15 cellular contexts compared by ENCODE assay signal in genomic region chr16:14105976-14106375, GRCh38. TPM values are rescaled to one million over a fixed set of nuclear protein-coding genes. Genes with fewer than 3 reads are reported as not detected.
DNase-seq lines count a peak whose midpoint lies in the region; TF ChIP-seq lines count a peak whose summit lies in the region.
"Had no signal": no experiment of that assay in that cellular context is flagged by ENCODE, and none has a peak within 500 bp of the region (broad histone marks: within the 10 kb centered on the region; RNA-seq: fewer than 3 reads in every experiment).

No MANE protein-coding gene starts in this region.

- no peaks in the 10 kb centered on the region for H3K36me3 ChIP-seq in esophagus muscularis mucosa
- no peaks in the 10 kb centered on the region for H3K36me3 ChIP-seq in neural cell (ENCODE audit: insufficient read depth, low read length)
- no peaks in the 10 kb centered on the region for H3K36me3 ChIP-seq in subcutaneous abdominal adipose tissue (ENCODE audit: control insufficient read depth in 5 of 5, insufficient read depth in 5 of 5, low read length in 5 of 5)
- H3K36me3 ChIP-seq in right atrium auricular region, result no peaks in the 10 kb centered on the region

- H3K9me2 ChIP-seq in neural cell (ENCODE audit: insufficient read depth, low read length), result no peaks in the 10 kb centered on the region

- TF ChIP-seq CTCF in esophagus muscularis mucosa (IDR thresholded peaks at IDR 0.05) (no peak), neural cell (IDR thresholded peaks at IDR 0.05; ENCODE audit: poor library complexity, severe bottlenecking) (no peak), right atrium auricular region (IDR thresholded peaks at IDR 0.05) (no peak)

- intact Hi-C loops in esophagus muscularis mucosa (cut with DNase I), result no loop called here

- TF ChIP-seq RAD21 in neural cell (conservative IDR thresholded peaks at IDR 0.05), result no peak

- H3K9me3 ChIP-seq in esophagus muscularis mucosa (no peaks in the 10 kb centered on the region), neural cell (ENCODE audit: low read length) (no peaks in the 10 kb centered on the region), subcutaneous abdominal adipose tissue (ENCODE audit: control insufficient read depth in 5 of 5, low read length in 5 of 5) (no peaks in the 10 kb centered on the region), right atrium auricular region (no peaks in the 10 kb centered on the region)
- H3K9me3 ChIP-seq: BLaER1 treated with 17β-estradiol and CSF1 and Interleukin-3, amounts not matched to agents 10 nM and 100 nM had no signal

- no peaks in the 10 kb centered on the region for H4K20me1 ChIP-seq in neural cell (ENCODE audit: insufficient read depth)

- no peaks in the 10 kb centered on the region for H3K27me3 ChIP-seq in esophagus muscularis mucosa
- H3K27me3 ChIP-seq in neural cell (ENCODE audit: insufficient read depth, low read depth, low read length), result no peaks in the 10 kb centered on the region
- no peaks in the 10 kb centered on the region for H3K27me3 ChIP-seq in subcutaneous abdominal adipose tissue (ENCODE audit: control insufficient read depth in 5 of 5, insufficient read depth in 4 of 5, low read length in 5 of 5)
- no peaks in the 10 kb centered on the region for H3K27me3 ChIP-seq in right atrium auricular region
- H3K27me3 ChIP-seq: BLaER1 treated with 17β-estradiol and CSF1 and Interleukin-3, amounts not matched to agents 10 nM and 100 nM had no signal

- peaks cover 7% of the 10 kb centered on the region for H3K79me2 ChIP-seq in neural cell (replicated peaks; ENCODE audit: insufficient read depth, low read length)

- peak; percentile 37 for DNase-seq in DMS79 treated with DMSO at 0.1 percent for 48 hours (lab: John Stamatoyannopoulos, UW)
- DNase-seq in DMS79 (lab: John Stamatoyannopoulos, UW), result no peak
- no peak for DNase-seq in esophagus muscularis mucosa (ENCODE audit: extremely low spot score)
- no peak for DNase-seq in right atrium auricular region (ENCODE audit: low spot score)
- no peak for DNase-seq in activated CD4-positive, alpha-beta T cell treated with anti-CD3 and anti-CD28 coated beads for 48 hours
- DNase-seq in activated CD4-positive, alpha-beta T cell treated with anti-CD3 and anti-CD28 coated beads for 1 hour, result no peak
- DNase-seq: 8988T, MM.1S, NCI-H1105, NCI-H1694 treated with DMSO at 0.1 percent for 48 hours, NCI-H526, SIG-M5 had no signal

- 88% methylated on average over 2 of the region's 2 CpGs for WGBS in esophagus muscularis mucosa

- H3K4me3 ChIP-seq in esophagus muscularis mucosa (no peak overlapping the region), neural cell (ENCODE audit: low read length) (peak overlapping the region; percentile 0), subcutaneous abdominal adipose tissue (ENCODE audit: low read depth in 1 of 5, low read length in 5 of 5) (no peak overlapping the region), right atrium auricular region (no peak overlapping the region)
- H3K4me3 ChIP-seq: BLaER1 treated with 17β-estradiol and CSF1 and Interleukin-3, amounts not matched to agents 10 nM and 100 nM had no signal

- TF ChIP-seq EP300 in esophagus muscularis mucosa (IDR thresholded peaks at IDR 0.05) (no peak), neural cell (conservative IDR thresholded peaks at IDR 0.05; ENCODE audit: poor library complexity, severe bottlenecking) (no peak)

- no peak for TF ChIP-seq POLR2A in esophagus muscularis mucosa (IDR thresholded peaks at IDR 0.05; ENCODE audit: low read depth)

- H3K9ac ChIP-seq in neural cell (ENCODE audit: low read length) (no peak overlapping the region), subcutaneous abdominal adipose tissue (ENCODE audit: low read length in 5 of 5) (no peak overlapping the region)
- H3K9ac ChIP-seq: BLaER1 treated with 17β-estradiol and CSF1 and Interleukin-3, amounts not matched to agents 10 nM and 100 nM had no signal

- no peak overlapping the region for H3K4me2 ChIP-seq in neural cell (ENCODE audit: low read length)
- H3K4me2 ChIP-seq: BLaER1 treated with 17β-estradiol and CSF1 and Interleukin-3, amounts not matched to agents 10 nM and 100 nM had no signal

- H3K4me1 ChIP-seq in esophagus muscularis mucosa (peaks cover 66 to 100% (median 97%) of the 10 kb centered on the region in 4 donors), subcutaneous abdominal adipose tissue (ENCODE audit: control insufficient read depth in 5 of 5, insufficient read depth in 5 of 5, low read length in 5 of 5) (peaks cover 2 to 68% (median 43%) of the 10 kb centered on the region in 5 donors), right atrium auricular region (peaks cover 0 to 69% of the 10 kb centered on the region in 2 donors)

- no peak overlapping the region for H2AFZ ChIP-seq in neural cell (ENCODE audit: low read depth, low read length)

- H3F3A ChIP-seq in neural cell (ENCODE audit: insufficient read depth, low read length, poor library complexity, severe bottlenecking), result no peaks in the 10 kb centered on the region

- peak overlapping the region in 3 of 4 donors; percentile 20 to 57 (median 51) for H3K27ac ChIP-seq in esophagus muscularis mucosa (replicated peaks in 1 of 4)
- H3K27ac ChIP-seq in neural cell (ENCODE audit: low read length), result no peak overlapping the region
- H3K27ac ChIP-seq in subcutaneous abdominal adipose tissue (ENCODE audit: low read depth, low read length), result peak overlapping the region; percentile 5
- H3K27ac ChIP-seq in right atrium auricular region, result no peak overlapping the region
- H3K27ac ChIP-seq: BLaER1 treated with 17β-estradiol and CSF1 and Interleukin-3, amounts not matched to agents 10 nM and 100 nM had no signal

TF ChIP-seq in neural cell, 6 proteins besides CTCF, POLR2A, EP300 and RAD21:
- no peak for TF ChIP-seq POLR2AphosphoS5 (IDR thresholded peaks at IDR 0.05)
- no peak for TF ChIP-seq MXI1 (conservative IDR thresholded peaks at IDR 0.05; ENCODE audit: poor library complexity, severe bottlenecking)
- TF ChIP-seq TAF1 (IDR thresholded peaks at IDR 0.05; ENCODE audit: low read depth), result no peak
- no peak for TF ChIP-seq REST (IDR thresholded peaks at IDR 0.05; ENCODE audit: borderline replicate concordance)
- TF ChIP-seq EZH2 (IDR thresholded peaks at IDR 0.05; ENCODE audit: borderline replicate concordance, insufficient read depth, low read length, poor library complexity, severe bottlenecking), result no peak
- no peak for TF ChIP-seq SMC3 (conservative IDR thresholded peaks at IDR 0.05; ENCODE audit: poor library complexity)

RNA-seq across cellular contexts. Expression of gene MRTFB, which starts 34.9 kb away (rescaled TPM):
- total RNA-seq in esophagus muscularis mucosa (10 to 100 TPM; 36.3 to 63.6 (median 48.2) TPM), right atrium auricular region (10 to 100 TPM; 38.6 to 46.5 TPM)
- polyA plus RNA-seq in neural cell, result 13.6 and 18.6 TPM in 2 replicates
- polyA minus RNA-seq in neural cell, result 75.7 and 81.8 TPM in 2 replicates

Comparison
In these comparisons a context has a peak if more than half of its experiments do, and no peak if none do; other contexts are left out.
1. H3K27ac ChIP-seq: peak in esophagus muscularis mucosa (3 of 4) and subcutaneous abdominal adipose tissue (single experiment); none in neural cell (single experiment) and right atrium auricular region (0 of 2).